ENCODE assay signal across 8 cellular contexts in the genomic region with DNA sequence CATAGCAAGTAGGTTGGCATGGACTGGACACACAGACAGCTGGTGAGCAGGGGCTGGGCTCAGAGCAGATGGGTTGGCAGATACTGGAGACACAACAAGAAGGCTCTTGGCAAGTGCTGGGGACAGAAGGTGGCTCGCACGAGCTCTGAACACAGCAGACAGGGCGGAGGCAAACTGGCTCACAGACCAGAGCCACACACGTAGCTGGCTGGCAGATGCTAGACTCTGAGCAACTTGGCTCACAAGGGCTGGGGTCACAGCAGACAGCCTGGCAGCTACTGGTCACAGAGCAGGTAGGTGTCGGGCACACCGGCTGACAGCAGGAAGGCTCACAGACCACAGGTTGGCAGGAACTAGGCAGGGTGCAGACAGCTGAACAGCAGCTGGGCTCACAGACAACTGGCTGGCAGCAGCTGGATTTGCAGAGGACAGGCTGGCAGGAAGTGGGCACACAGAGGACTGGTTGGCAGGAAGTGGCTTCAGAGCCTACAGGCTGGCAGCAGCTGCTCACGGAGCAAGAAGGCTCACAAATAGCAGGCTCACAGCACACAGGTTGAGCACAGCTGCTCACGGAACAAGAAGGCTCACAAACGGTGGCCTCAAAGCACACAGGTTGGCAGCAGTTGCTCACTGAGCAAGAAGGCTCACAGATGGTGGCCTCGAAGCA. TPM values are rescaled to one million over a fixed set of nuclear protein-coding genes. Genes with fewer than 3 reads are reported as not detected.
A peak's percentile ranks its signal among the peaks of the same experiment; 100 is the strongest.
DNase-seq lines count a peak whose midpoint lies in the region; ATAC-seq and TF ChIP-seq lines count a peak whose summit lies in the region.

No MANE protein-coding gene starts in this region.

- H3K4me1 Mint-ChIP-seq in stimulated activated naive CD8-positive, alpha-beta T cell treated with anti-CD3 and anti-CD28 coated beads, Interleukin-15, amount 100 ng/mL, for 72 hours: peaks cover 46% of the 10 kb centered on the region

- H3K27ac Mint-ChIP-seq in stimulated activated naive CD8-positive, alpha-beta T cell treated with anti-CD3 and anti-CD28 coated beads, Interleukin-15, amount 100 ng/mL, for 72 hours: peak overlapping the region; percentile 77 to 92

- DNase-seq in activated gamma-delta T cell treated with anti-CD3 and anti-CD28 coated beads, Interleukin-2, amount 50 U/mL, for 16 hours (ENCODE audit: low read depth): peak; percentile 60
- DNase-seq in stimulated activated naive CD8-positive, alpha-beta T cell treated with anti-CD3 and anti-CD28 coated beads, Interleukin-15, amount 100 ng/mL, for 72 hours: peak; percentile 42 to 69
- DNase-seq in SIG-M5 treated with dmso at 0.1 percent for 504 hours (lab: John Stamatoyannopoulos, UW; ENCODE audit: unreplicated experiment) (no peak), dermis blood vessel endothelial cell (no peak), NCI-H82 (lab: John Stamatoyannopoulos, UW) (no peak)

- ATAC-seq in GM19025 (IDR thresholded peaks at IDR 0.05; ENCODE audit: low read depth, unreplicated experiment): peak; percentile 57
- ATAC-seq in stimulated activated naive CD8-positive, alpha-beta T cell treated with anti-CD3 and anti-CD28 coated beads, Interleukin-15, amount 100 ng/mL, for 72 hours: peak; percentile 89

- H3K4me3 Mint-ChIP-seq in stimulated activated naive CD8-positive, alpha-beta T cell treated with anti-CD3 and anti-CD28 coated beads, Interleukin-15, amount 100 ng/mL, for 72 hours: peak overlapping the region; percentile 62 to 73

- no peak for TF ChIP-seq CTCF in OCI-LY3 (IDR thresholded peaks at IDR 0.05; ENCODE audit: low read depth, low read length)

- H3K9ac ChIP-seq in OCI-LY3 (ENCODE audit: low read length): no peak overlapping the region

- 0 out of 2 replicates have a peak overlapping the region, but pooled peaks have one; percentile 11 for H3K4me3 ChIP-seq in OCI-LY3 (ENCODE audit: low read length)
- peak overlapping the region; percentile 6 for H3K4me3 ChIP-seq in mononuclear cell (ENCODE audit: low read length)

- H2AFZ ChIP-seq in OCI-LY3 (ENCODE audit: low read depth, low read length): 0 out of 2 replicates have a peak overlapping the region, but pooled peaks have one; percentile 3

- no peaks in the 10 kb centered on the region for H3K9me3 ChIP-seq in OCI-LY3 (ENCODE audit: insufficient read depth, low read length)
- H3K9me3 ChIP-seq in mononuclear cell (ENCODE audit: low read depth, low read length): no peaks in the 10 kb centered on the region

- H3K4me1 ChIP-seq in OCI-LY3 (ENCODE audit: low read length) (peaks cover 6% of the 10 kb centered on the region; the same call in 1 of the 2 replicates), mononuclear cell (ENCODE audit: insufficient read depth, low read length) (peaks cover 32% of the 10 kb centered on the region)

- no peaks in the 10 kb centered on the region for H3K27me3 Mint-ChIP-seq in stimulated activated naive CD8-positive, alpha-beta T cell treated with anti-CD3 and anti-CD28 coated beads, Interleukin-15, amount 100 ng/mL, for 72 hours

- H3K36me3 ChIP-seq in OCI-LY3 (replicated peaks; ENCODE audit: low read depth, low read length): no peaks in the 10 kb centered on the region

- H4K20me1 ChIP-seq in OCI-LY3 (ENCODE audit: insufficient read depth, low read length): no peaks in the 10 kb centered on the region

- H3K27ac ChIP-seq in OCI-LY3 (ENCODE audit: low read length): no peak overlapping the region

- H3K27me3 ChIP-seq in OCI-LY3 (ENCODE audit: low read depth, low read length) (peaks cover 22% of the 10 kb centered on the region), mononuclear cell (ENCODE audit: insufficient read depth, low read length) (no peaks in the 10 kb centered on the region)

- no peaks in the 10 kb centered on the region for H3K9me3 Mint-ChIP-seq in stimulated activated naive CD8-positive, alpha-beta T cell treated with anti-CD3 and anti-CD28 coated beads, Interleukin-15, amount 100 ng/mL, for 72 hours

- peak overlapping the region; percentile 28 for H3K4me2 ChIP-seq in OCI-LY3 (ENCODE audit: low read length)

- no peaks in the 10 kb centered on the region for H3K79me2 ChIP-seq in OCI-LY3 (ENCODE audit: low read length)

RNA-seq across cellular contexts. Expression of gene KRTAP16-1, which starts 0.7 kb away (rescaled TPM):
- total RNA-seq in mononuclear cell (0.21 TPM), dermis blood vessel endothelial cell (0.05 TPM in 1 of 2 replicates, not detected in the other)

RNA-seq across cellular contexts. Expression of gene KRTAP29-1, which starts 5.7 kb away (rescaled TPM):
- total RNA-seq in mononuclear cell: not detected
- not detected in 2 replicates for total RNA-seq in dermis blood vessel endothelial cell

RNA-seq across cellular contexts. Expression of gene KRTAP17-1, which starts 7.1 kb away (rescaled TPM):
- total RNA-seq in mononuclear cell: not detected
- not detected in 2 replicates for total RNA-seq in dermis blood vessel endothelial cell

RNA-seq across cellular contexts. Expression of gene KRTAP9-7, which starts 32.9 kb away (rescaled TPM):
- total RNA-seq in mononuclear cell: not detected
- total RNA-seq in dermis blood vessel endothelial cell: not detected in 2 replicates

RNA-seq across cellular contexts. Expression of gene KRT33A, which starts 42.2 kb away (rescaled TPM):
- not detected for total RNA-seq in mononuclear cell
- total RNA-seq in dermis blood vessel endothelial cell: not detected in 2 replicates

Comparison
In these comparisons a context has a peak if more than half of its experiments do, and no peak if none do; other contexts are left out.
1. DNase-seq: peak in activated gamma-delta T cell treated with anti-CD3 and anti-CD28 coated beads, Interleukin-2, amount 50 U/mL, for 16 hours (single experiment) and stimulated activated naive CD8-positive, alpha-beta T cell treated with anti-CD3 and anti-CD28 coated beads, Interleukin-15, amount 100 ng/mL, for 72 hours (2 of 2); none in SIG-M5 treated with dmso at 0.1 percent for 504 hours (single experiment), dermis blood vessel endothelial cell (single experiment) and NCI-H82 (single experiment).